Comparison of ENCODE assay signal across 8 cellular contexts in the genomic region with DNA sequence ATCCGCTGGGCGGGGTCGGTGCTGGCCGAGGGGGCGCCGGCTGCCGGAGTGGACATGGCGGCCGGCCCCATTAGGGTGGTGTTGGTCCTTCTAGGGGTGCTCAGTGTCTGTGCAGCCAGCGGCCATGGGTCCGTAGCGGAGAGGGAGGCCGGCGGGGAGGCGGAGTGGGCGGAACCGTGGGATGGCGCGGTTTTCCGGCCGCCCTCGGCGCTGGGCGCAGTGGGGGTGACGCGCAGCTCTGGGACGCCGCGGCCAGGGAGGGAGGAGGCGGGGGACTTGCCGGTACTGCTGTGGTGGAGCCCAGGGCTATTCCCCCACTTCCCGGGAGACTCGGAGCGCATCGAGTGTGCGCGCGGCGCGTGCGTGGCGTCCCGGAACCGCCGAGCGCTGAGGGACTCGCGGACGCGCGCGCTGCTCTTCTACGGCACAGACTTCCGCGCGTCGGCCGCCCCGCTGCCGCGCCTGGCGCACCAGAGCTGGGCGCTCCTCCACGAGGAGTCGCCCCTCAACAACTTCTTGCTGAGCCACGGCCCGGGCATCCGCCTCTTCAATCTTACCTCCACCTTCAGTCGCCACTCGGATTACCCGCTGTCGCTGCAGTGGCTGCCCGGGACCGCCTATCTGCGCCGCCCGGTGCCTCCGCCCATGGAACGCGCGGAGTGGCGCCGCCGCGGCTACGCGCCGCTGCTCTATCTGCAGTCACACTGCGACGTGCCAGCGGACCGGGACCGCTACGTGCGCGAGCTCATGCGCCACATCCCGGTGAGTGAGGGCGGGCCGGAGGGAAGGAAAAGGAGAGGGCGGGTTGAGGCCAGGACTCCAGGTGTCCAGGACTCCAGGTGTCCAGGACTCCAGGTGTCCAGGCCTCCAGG. TPM values are rescaled to one million over a fixed set of nuclear protein-coding genes. Genes with fewer than 3 reads are reported as not detected.
DNase-seq lines count a peak whose midpoint lies in the region; ATAC-seq and TF ChIP-seq lines count a peak whose summit lies in the region.

No MANE protein-coding gene starts in this region.

- TF ChIP-seq CTCF in SU-DHL-6 (IDR thresholded peaks at IDR 0.05; ENCODE audit: insufficient read depth, low read length, poor library complexity, severe bottlenecking) (no peak), type B pancreatic cell (conservative IDR thresholded peaks at IDR 0.05) (no peak)

- H3K27me3 ChIP-seq in SU-DHL-6 (ENCODE audit: low read length) = no peaks in the 10 kb centered on the region

- no peaks in the 10 kb centered on the region for H3K9me3 ChIP-seq in SU-DHL-6 (ENCODE audit: insufficient read depth, low read length)

- H3K4me2 ChIP-seq in SU-DHL-6 (ENCODE audit: low read depth, low read length, poor library complexity, severe bottlenecking) = peak overlapping the region; percentile 84

- H3K27me3 Mint-ChIP-seq in activated naive CD8-positive, alpha-beta T cell treated with anti-CD3 and anti-CD28 coated beads, Interleukin-2, amount 50 U/mL, for 24 hours = no peaks in the 10 kb centered on the region
- no peaks in the 10 kb centered on the region for H3K27me3 Mint-ChIP-seq in type B pancreatic cell

- H4K20me1 ChIP-seq in SU-DHL-6 (ENCODE audit: low read depth, low read length) = 0 out of 2 replicates have a peak, but pooled peaks cover 9% of the 10 kb centered on the region

- H2AFZ ChIP-seq in SU-DHL-6 (ENCODE audit: low read depth, low read length, severe bottlenecking) = peak overlapping the region; percentile 80

- H3F3A ChIP-seq in SU-DHL-6 (ENCODE audit: insufficient read depth) = peaks cover 33% of the 10 kb centered on the region

- H3K79me2 ChIP-seq in SU-DHL-6 (ENCODE audit: insufficient read depth, low read length) = peaks cover 41% of the 10 kb centered on the region

- peak overlapping the region; percentile 96 for H3K4me3 Mint-ChIP-seq in activated naive CD8-positive, alpha-beta T cell treated with anti-CD3 and anti-CD28 coated beads, Interleukin-2, amount 50 U/mL, for 24 hours
- H3K4me3 Mint-ChIP-seq in type B pancreatic cell = peak overlapping the region; percentile 95

- H3K36me3 ChIP-seq in SU-DHL-6 (ENCODE audit: low read length) = peaks cover 16% of the 10 kb centered on the region

- peak; percentile 48 for ATAC-seq in GM21526 (IDR thresholded peaks at IDR 0.05; ENCODE audit: low FRiP score, unreplicated experiment)
- peak; percentile 72 for ATAC-seq in activated naive CD8-positive, alpha-beta T cell treated with anti-CD3 and anti-CD28 coated beads, Interleukin-2, amount 50 U/mL, for 24 hours

- H3K9ac ChIP-seq in SU-DHL-6 (ENCODE audit: low read length) = peak overlapping the region; percentile 81

- H3K36me3 Mint-ChIP-seq in activated naive CD8-positive, alpha-beta T cell treated with anti-CD3 and anti-CD28 coated beads, Interleukin-2, amount 50 U/mL, for 24 hours (ENCODE audit: low read depth) = peaks cover 65% of the 10 kb centered on the region
- H3K36me3 Mint-ChIP-seq in type B pancreatic cell = peaks cover 19% of the 10 kb centered on the region

- H3K4me3 ChIP-seq in SU-DHL-6 (ENCODE audit: insufficient read depth, low read length, poor library complexity, severe bottlenecking) = peak overlapping the region; percentile 67

- H3K27ac Mint-ChIP-seq in activated naive CD8-positive, alpha-beta T cell treated with anti-CD3 and anti-CD28 coated beads, Interleukin-2, amount 50 U/mL, for 24 hours = peak overlapping the region; percentile 96
- H3K27ac Mint-ChIP-seq in type B pancreatic cell = peak overlapping the region; percentile 90

- intact Hi-C loops in cardiac septum (cut with DNase I) = loop anchor here (5.0 kb wide), 1 partner anchor 120 kb away; no protein-coding TSS in a partner anchor

- no peaks in the 10 kb centered on the region for H3K9me3 Mint-ChIP-seq in activated naive CD8-positive, alpha-beta T cell treated with anti-CD3 and anti-CD28 coated beads, Interleukin-2, amount 50 U/mL, for 24 hours
- H3K9me3 Mint-ChIP-seq in type B pancreatic cell = no peaks in the 10 kb centered on the region

- peaks cover 45% of the 10 kb centered on the region for H3K4me1 Mint-ChIP-seq in activated naive CD8-positive, alpha-beta T cell treated with anti-CD3 and anti-CD28 coated beads, Interleukin-2, amount 50 U/mL, for 24 hours
- H3K4me1 Mint-ChIP-seq in type B pancreatic cell (ENCODE audit: unreplicated experiment) = peaks cover 19% of the 10 kb centered on the region

- DNase-seq in EL (peak; percentile 86), HuH-7.5 (ENCODE audit: low spot score) (peak; percentile 47), cardiac septum (ENCODE audit: low spot score) (peak; percentile 89), pons (ENCODE audit: low spot score) (peak; percentile 70), type B pancreatic cell (ENCODE audit: extremely low spot score, unreplicated experiment) (peak; percentile 88)
- peak; percentile 87 for DNase-seq in activated naive CD8-positive, alpha-beta T cell treated with anti-CD3 and anti-CD28 coated beads, Interleukin-2, amount 50 U/mL, for 24 hours

- no peaks in the 10 kb centered on the region for H3K9me2 ChIP-seq in SU-DHL-6 (replicated peaks; ENCODE audit: insufficient read depth, low read length)

- H3K27ac ChIP-seq in SU-DHL-6 (ENCODE audit: low read depth, low read length) = peak overlapping the region; percentile 83

RNA-seq across cellular contexts. Expression of a gene that starts 9.3 kb away (rescaled TPM):
- total RNA-seq in cardiac septum (19.5 TPM), type B pancreatic cell (ENCODE audit: low replicate concordance) (32.6 and 37.1 TPM in 2 replicates)

RNA-seq across cellular contexts. Expression of a gene that starts 12.9 kb away (rescaled TPM):
- total RNA-seq in cardiac septum = 57.1 TPM
- 131 and 139 TPM in 2 replicates for total RNA-seq in type B pancreatic cell (ENCODE audit: low replicate concordance)

RNA-seq across cellular contexts. Expression of a gene that starts 28.3 kb away (rescaled TPM):
- total RNA-seq in cardiac septum (55.1 TPM), type B pancreatic cell (ENCODE audit: low replicate concordance) (75.5 and 90.3 TPM in 2 replicates)

RNA-seq across cellular contexts. Expression of a gene that starts 38.9 kb away (rescaled TPM):
- total RNA-seq in cardiac septum = 16.0 TPM
- 27.1 and 33.5 TPM in 2 replicates for total RNA-seq in type B pancreatic cell (ENCODE audit: low replicate concordance)

Comparison
In these comparisons a context has a peak if more than half of its experiments do, and no peak if none do; other contexts are left out.
1. Peak in every context shown above with its lines: DNase-seq, ATAC-seq, H3K4me3 ChIP-seq and H3K27ac ChIP-seq.